In genomic region chr3:106328224-106328623, GRCh38 we compare ENCODE assay signal across 19 cellular contexts.
DNase-seq lines count a peak whose midpoint lies in the region; ATAC-seq and TF ChIP-seq lines count a peak whose summit lies in the region.
"Had no signal": no experiment of that assay in that cellular context is flagged by ENCODE, and none has a peak within 500 bp of the region (broad histone marks: within the 10 kb centered on the region; RNA-seq: fewer than 3 reads in every experiment).

No MANE protein-coding gene starts in this region.

- TF ChIP-seq RAD21 in SK-N-SH (IDR thresholded peaks at IDR 0.05; ENCODE audit: low read length): no peak

- H3K4me2 ChIP-seq in SK-N-SH: no peak overlapping the region
- no peak overlapping the region for H3K4me2 ChIP-seq in trophoblast cell (ENCODE audit: low read length)
- H3K4me2 ChIP-seq: A549, GM23338 had no signal

- peaks cover 0 to 8% of the 10 kb centered on the region in 2 experiments; a peak in 3 of 4 replicates for H3K4me1 ChIP-seq in SK-N-SH (ENCODE audit: control insufficient read depth in 1 of 2, insufficient read depth in 2 of 2, low read depth in 1 of 2, low read length in 1 of 2)
- no peaks in the 10 kb centered on the region for H3K4me1 ChIP-seq in trophoblast cell (ENCODE audit: control insufficient read depth in 1 of 2, insufficient read depth in 2 of 2, low read length in 2 of 2)
- H3K4me1 ChIP-seq: HAP-1 had no signal

- no peak overlapping the region for H3K23ac ChIP-seq in trophoblast cell (ENCODE audit: low read length)

- H3K79me1 ChIP-seq in trophoblast cell (ENCODE audit: low read length): no peaks in the 10 kb centered on the region

- H3K4me3 ChIP-seq in SK-N-SH (ENCODE audit: low read depth in 2 of 2, low read length in 1 of 2) (no peak overlapping the region), trophoblast cell (ENCODE audit: low read depth, low read length) (no peak overlapping the region), dorsolateral prefrontal cortex (no peak overlapping the region)
- H3K4me3 ChIP-seq in Jurkat, Clone E6-1 (ENCODE audit: low read length): no peak overlapping the region
- H3K4me3 ChIP-seq: A549, GM23338, HAP-1 had no signal

- H3K14ac ChIP-seq in trophoblast cell (ENCODE audit: low read length): no peak overlapping the region

- no peak overlapping the region for H3K4ac ChIP-seq in trophoblast cell (ENCODE audit: low read depth, low read length)

- no peak for ATAC-seq in SK-N-SH treated with all-trans-retinoic acid at 6 μM for 48 hours
- ATAC-seq: A549, GM23338 had no signal

- H3K9me3 ChIP-seq in SK-N-SH: no peaks in the 10 kb centered on the region
- no peaks in the 10 kb centered on the region for H3K9me3 ChIP-seq in trophoblast cell (ENCODE audit: insufficient read depth, low read depth, low read length)
- H3K9me3 ChIP-seq: A549, HAP-1 had no signal

- CTCF ChIA-PET in SK-N-SH (lab: Yijun Ruan, JAX): no interaction called here

- no peaks in the 10 kb centered on the region for H4K20me1 ChIP-seq in SK-N-SH (ENCODE audit: insufficient read depth)

- no peak for TF ChIP-seq EP300 in SK-N-SH (IDR thresholded peaks at IDR 0.05; ENCODE audit: borderline replicate concordance in 1 of 2, low read depth in 1 of 2, low read length in 1 of 2)

- H3K9ac ChIP-seq in SK-N-SH (no peak overlapping the region), trophoblast cell (ENCODE audit: low read length) (no peak overlapping the region)

- H3K27ac ChIP-seq in SK-N-SH (ENCODE audit: low read depth in 2 of 2, low read length in 1 of 2): no peak overlapping the region
- no peak overlapping the region for H3K27ac ChIP-seq in trophoblast cell (ENCODE audit: low read depth, low read length)
- no peak overlapping the region for H3K27ac ChIP-seq in dorsolateral prefrontal cortex
- H3K27ac ChIP-seq: A549 had no signal

- H4K8ac ChIP-seq in trophoblast cell (ENCODE audit: low read depth, low read length): no peak overlapping the region

- H4K91ac ChIP-seq in trophoblast cell (ENCODE audit: low read depth, low read length): no peak overlapping the region

- no peaks in the 10 kb centered on the region for H3F3A ChIP-seq in SK-N-SH (replicated peaks; ENCODE audit: insufficient read depth)

- H2AK5ac ChIP-seq in trophoblast cell (ENCODE audit: low read length): no peak overlapping the region

- H3K79me2 ChIP-seq in SK-N-SH (ENCODE audit: insufficient read depth) (no peaks in the 10 kb centered on the region), trophoblast cell (ENCODE audit: control insufficient read depth, insufficient read depth, low read length, poor library complexity) (no peaks in the 10 kb centered on the region)

- no peak overlapping the region for H2BK12ac ChIP-seq in trophoblast cell (ENCODE audit: low read length)

- TF ChIP-seq CTCF in SK-N-SH (IDR thresholded peaks at IDR 0.05) (no peak), dorsolateral prefrontal cortex (IDR thresholded peaks at IDR 0.05 in 54 of 56, conservative IDR thresholded peaks at IDR 0.05 in 2 of 56; ENCODE audit: low read depth in 1 of 56, partially characterized antibody in 56 of 56) (no peak)

- no peak overlapping the region for H2BK120ac ChIP-seq in trophoblast cell (ENCODE audit: insufficient read depth, low read length, poor library complexity)

- H3K27me3 ChIP-seq in SK-N-SH (ENCODE audit: insufficient read depth) (no peaks in the 10 kb centered on the region), trophoblast cell (ENCODE audit: insufficient read depth, low read length) (no peaks in the 10 kb centered on the region), dorsolateral prefrontal cortex (no peaks in the 10 kb centered on the region)

- POLR2A ChIA-PET in SK-N-SH (lab: Yijun Ruan, JAX): no interaction called here

- H2AFZ ChIP-seq in SK-N-SH (ENCODE audit: low read depth) (no peak overlapping the region), trophoblast cell (ENCODE audit: insufficient read depth, low read length, poor library complexity) (no peak overlapping the region)
- H2AFZ ChIP-seq: GM23338 had no signal

- no peak for DNase-seq in SK-N-SH
- DNase-seq in Jurkat, Clone E6-1 (ENCODE audit: low read depth, low spot score): peak; percentile 23
- DNase-seq in trophoblast cell: peak; percentile 30 to 75
- no peak for DNase-seq in T-helper 1 cell
- no peak for DNase-seq in dorsolateral prefrontal cortex
- DNase-seq: 8988T; ACHN; AML-193; C1 segment of cervical spinal cord; Calu3; CD4-positive, alpha-beta memory T cell; COR-L47; DMS53; DMS79 treated with DMSO at 0.1 percent for 48 hours; HFFc6 had no signal

- H3K36me3 ChIP-seq in SK-N-SH (replicated peaks in 1 of 2; ENCODE audit: control insufficient read depth in 1 of 2, insufficient read depth in 2 of 2, low read length in 1 of 2): no peaks in the 10 kb centered on the region
- no peaks in the 10 kb centered on the region for H3K36me3 ChIP-seq in trophoblast cell (ENCODE audit: control insufficient read depth in 1 of 2, insufficient read depth in 2 of 2, low read length in 2 of 2)
- H3K36me3 ChIP-seq: HAP-1 had no signal

- intact Hi-C loops in dorsolateral prefrontal cortex (cut with DNase I): no loop called here

- WGBS in SK-N-SH (ENCODE audit: low lambda C conversion rate): 80% methylated on average over 2 of the region's 2 CpGs
- WGBS in trophoblast cell (ENCODE audit: extremely low coverage, insufficient coverage, insufficient read length): no CpG with 5 or more reads among the region's 2 CpGs

- H3K18ac ChIP-seq in trophoblast cell (ENCODE audit: low read length): no peak overlapping the region

- H2BK5ac ChIP-seq in trophoblast cell (ENCODE audit: low read depth, low read length, poor library complexity): no peak overlapping the region

- H4K12ac ChIP-seq in trophoblast cell (ENCODE audit: low read depth, low read length): no peak overlapping the region

- no peaks in the 10 kb centered on the region for H3K9me2 ChIP-seq in SK-N-SH

TF ChIP-seq in SK-N-SH, 30 proteins besides CTCF, POLR2A, EP300 and RAD21:
- TF ChIP-seq GATA2 (CRISPR knock-in tag; IDR thresholded peaks at IDR 0.05) (peak; percentile 23; the same call in 1 of the 2 replicates), POLR2AphosphoS5 (IDR thresholded peaks at IDR 0.05; ENCODE audit: low read depth, low read length) (no peak), FOXM1 (IDR thresholded peaks at IDR 0.05; ENCODE audit: low read depth) (no peak)
TF ChIP-seq in SK-N-SH: peak in this region for 1.

TF ChIP-seq in SK-N-SH treated with all-trans-retinoic acid at 6 μM for 48 hours, 23 proteins besides CTCF, POLR2A, EP300 and RAD21 (continues in another document):
- TF ChIP-seq ZNF565 (CRISPR knock-in tag; conservative IDR thresholded peaks at IDR 0.05; ENCODE audit: low read depth): no peak
- TF ChIP-seq TSHZ2 (CRISPR knock-in tag; IDR thresholded peaks at IDR 0.05): no peak
- no peak for TF ChIP-seq ZFP3 (CRISPR knock-in tag; IDR thresholded peaks at IDR 0.05)
- TF ChIP-seq RARB (CRISPR knock-in tag; IDR thresholded peaks at IDR 0.05): no peak
- no peak for TF ChIP-seq ZNF8 (CRISPR knock-in tag; IDR thresholded peaks at IDR 0.05)
- TF ChIP-seq, protein P1, sequence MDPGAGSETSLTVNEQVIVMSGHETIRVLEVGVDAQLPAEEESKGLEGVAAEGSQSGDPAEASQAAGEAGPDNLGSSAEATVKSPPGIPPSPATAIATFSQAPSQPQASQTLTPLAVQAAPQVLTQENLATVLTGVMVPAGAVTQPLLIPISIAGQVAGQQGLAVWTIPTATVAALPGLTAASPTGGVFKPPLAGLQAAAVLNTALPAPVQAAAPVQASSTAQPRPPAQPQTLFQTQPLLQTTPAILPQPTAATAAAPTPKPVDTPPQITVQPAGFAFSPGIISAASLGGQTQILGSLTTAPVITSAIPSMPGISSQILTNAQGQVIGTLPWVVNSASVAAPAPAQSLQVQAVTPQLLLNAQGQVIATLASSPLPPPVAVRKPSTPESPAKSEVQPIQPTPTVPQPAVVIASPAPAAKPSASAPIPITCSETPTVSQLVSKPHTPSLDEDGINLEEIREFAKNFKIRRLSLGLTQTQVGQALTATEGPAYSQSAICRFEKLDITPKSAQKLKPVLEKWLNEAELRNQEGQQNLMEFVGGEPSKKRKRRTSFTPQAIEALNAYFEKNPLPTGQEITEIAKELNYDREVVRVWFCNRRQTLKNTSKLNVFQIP (CRISPR knock-in tag; IDR thresholded peaks at IDR 0.05; ENCODE audit: borderline replicate concordance, low read depth): no peak
- TF ChIP-seq SNAI2 (CRISPR knock-in tag; IDR thresholded peaks at IDR 0.05): no peak
- no peak for TF ChIP-seq CSRNP3 (CRISPR knock-in tag; IDR thresholded peaks at IDR 0.05)
- TF ChIP-seq ISL1 (CRISPR knock-in tag; IDR thresholded peaks at IDR 0.05): no peak

Comparison
In these comparisons a context has a peak if more than half of its experiments do, and no peak if none do; other contexts are left out.
1. DNase-seq: peak in Jurkat, Clone E6-1 (single experiment) and trophoblast cell (2 of 2); none in SK-N-SH (single experiment), T-helper 1 cell (0 of 5) and dorsolateral prefrontal cortex (0 of 10).